23 cellular contexts compared by ENCODE assay signal in genomic region chr3:139109271-139109670, GRCh38.
DNase-seq lines count a peak whose midpoint lies in the region; ATAC-seq and TF ChIP-seq lines count a peak whose summit lies in the region.
"Had no signal": no experiment of that assay in that cellular context is flagged by ENCODE, and none has a peak within 500 bp of the region (broad histone marks: within the 10 kb centered on the region; RNA-seq: fewer than 3 reads in every experiment).

No MANE protein-coding gene starts in this region.

- CTCF ChIA-PET in CD4-positive, alpha-beta memory T cell (lab: Charles Lee; ENCODE audit: partially characterized antibody) = interaction anchor here (1.0 to 2.5 kb wide), 4 partner anchors 10 to 221 kb away, joined by 3 to 10 read pairs (median 4); no protein-coding TSS in a partner anchor

- H3K4me3 ChIP-seq in coronary artery = no peak overlapping the region
- no peak overlapping the region for H3K4me3 ChIP-seq in CD4-positive, alpha-beta memory T cell (ENCODE audit: low read length in 2 of 2)
- H3K4me3 ChIP-seq: GM23248, HAP-1, SJCRH30 had no signal

- no peak overlapping the region for H2AK5ac ChIP-seq in H9 (ENCODE audit: insufficient read length, low read length)

- no peak overlapping the region for H3K18ac ChIP-seq in H9 (ENCODE audit: insufficient read length, low read depth, low read length)

- no peaks in the 10 kb centered on the region for H4K20me1 ChIP-seq in H9 (ENCODE audit: control insufficient read depth, insufficient read depth, insufficient read length)

- no peaks in the 10 kb centered on the region for H3K27me3 ChIP-seq in H9 (ENCODE audit: insufficient read depth, low read length)
- H3K27me3 ChIP-seq in CD4-positive, alpha-beta memory T cell (ENCODE audit: insufficient read depth, low read length) = no peaks in the 10 kb centered on the region

- H3K23me2 ChIP-seq in H9 (ENCODE audit: insufficient read length, low read depth, low read length, poor library complexity, severe bottlenecking) = no peaks in the 10 kb centered on the region

- no peak overlapping the region for H3K23ac ChIP-seq in H9 (ENCODE audit: insufficient read length, low read depth, low read length)

- H3K4me1 ChIP-seq in H9 (ENCODE audit: insufficient read depth, low read length) = no peaks in the 10 kb centered on the region
- H3K4me1 ChIP-seq in CD4-positive, alpha-beta memory T cell (ENCODE audit: insufficient read depth, low read length) = no peaks in the 10 kb centered on the region
- H3K4me1 ChIP-seq: HAP-1, SJCRH30 had no signal

- peak; percentile 37 for DNase-seq in activated CD4-positive, alpha-beta T cell treated with anti-CD3 and anti-CD28 coated beads, Interleukin-2, amount 10 ng/mL, durations not matched to agents 24 days and 14 days
- no peak for DNase-seq in activated CD4-positive, alpha-beta T cell treated with anti-CD3 and anti-CD28 coated beads, Interleukin-2, amount 50 U/mL, for 48 hours
- DNase-seq in H9 (peak; percentile 7), coronary artery (ENCODE audit: low spot score) (peak; percentile 45), posterior vena cava (ENCODE audit: low spot score) (peak; percentile 38)
- DNase-seq in stimulated activated naive B cell treated with anti-CD40 and anti-IgM and Interleukin-4, amounts not matched to agents 10 μg/mL and 1 μg/mL and 100 μg/mL, for 72 hours = no peak
- no peak for DNase-seq in CD4-positive, alpha-beta memory T cell
- DNase-seq: AML-193; Calu3; CD8-positive, alpha-beta memory T cell; DMS53; GF-D8; GM23248; Karpas-422; MV-4-11; NCI-H2029 treated with DMSO at 0.1 percent for 48 hours; NCI-H226; NCI-H510A treated with DMSO at 0.1 percent for 48 hours; OCI-M1; SJCRH30 had no signal

- no peaks in the 10 kb centered on the region for H3K79me2 ChIP-seq in H9 (ENCODE audit: insufficient read depth, low read length)

- H3K27ac Mint-ChIP-seq in activated CD4-positive, alpha-beta T cell treated with anti-CD3 and anti-CD28 coated beads, Interleukin-2, amount 10 ng/mL, durations not matched to agents 24 days and 14 days = no peak overlapping the region
- H3K27ac Mint-ChIP-seq in H9 = no peak overlapping the region
- no peak overlapping the region for H3K27ac Mint-ChIP-seq in stimulated activated naive B cell treated with anti-CD40 and anti-IgM and Interleukin-4, amounts not matched to agents 10 μg/mL and 1 μg/mL and 100 μg/mL, for 72 hours
- H3K27ac Mint-ChIP-seq in CD4-positive, alpha-beta memory T cell = no peak overlapping the region
- H3K27ac Mint-ChIP-seq: IgD-negative memory B cell had no signal

- H2BK15ac ChIP-seq in H9 (ENCODE audit: low read depth, low read length) = no peak overlapping the region

- no peaks in the 10 kb centered on the region for H3K36me3 ChIP-seq in CD4-positive, alpha-beta memory T cell (ENCODE audit: insufficient read depth, low read length)
- H3K36me3 ChIP-seq: HAP-1, SJCRH30 had no signal

- H2BK12ac ChIP-seq in H9 (ENCODE audit: insufficient read length, low read depth, low read length) = no peak overlapping the region

- no peak overlapping the region for H2BK5ac ChIP-seq in H9 (ENCODE audit: insufficient read length, low read length)

- H3K4me1 Mint-ChIP-seq in activated CD4-positive, alpha-beta T cell treated with anti-CD3 and anti-CD28 coated beads, Interleukin-2, amount 10 ng/mL, durations not matched to agents 24 days and 14 days = peaks cover 4% of the 10 kb centered on the region
- H3K4me1 Mint-ChIP-seq in H9 = peaks cover 3 to 7% of the 10 kb centered on the region in 2 experiments; a peak in 3 of 4 replicates
- H3K4me1 Mint-ChIP-seq in stimulated activated naive B cell treated with anti-CD40 and anti-IgM and Interleukin-4, amounts not matched to agents 10 μg/mL and 1 μg/mL and 100 μg/mL, for 72 hours = peaks cover 0 to 3% of the 10 kb centered on the region in 2 donors
- peaks cover 5 to 19% (median 9%) of the 10 kb centered on the region in 4 donors for H3K4me1 Mint-ChIP-seq in CD4-positive, alpha-beta memory T cell

- WGBS in H9 (ENCODE audit: extremely low coverage, insufficient read length, low lambda C conversion rate) = no CpG with 5 or more reads among the region's 5 CpGs

- H3K79me1 ChIP-seq in H9 (ENCODE audit: insufficient read depth, low read depth, low read length, poor library complexity, severe bottlenecking) = no peaks in the 10 kb centered on the region

- H2BK120ac ChIP-seq in H9 (ENCODE audit: low read depth, low read length, poor library complexity, severe bottlenecking) = no peak overlapping the region

- no peak overlapping the region for H2AFZ ChIP-seq in H9 (ENCODE audit: low read length)
- H2AFZ ChIP-seq: GM23248 had no signal

- no peaks in the 10 kb centered on the region for H3K36me3 Mint-ChIP-seq in activated CD4-positive, alpha-beta T cell treated with anti-CD3 and anti-CD28 coated beads, Interleukin-2, amount 10 ng/mL, durations not matched to agents 24 days and 14 days (ENCODE audit: low read depth)
- no peaks in the 10 kb centered on the region for H3K36me3 Mint-ChIP-seq in H9 (ENCODE audit: insufficient read depth in 1 of 3, low read depth in 3 of 3)
- H3K36me3 Mint-ChIP-seq in stimulated activated naive B cell treated with anti-CD40 and anti-IgM and Interleukin-4, amounts not matched to agents 10 μg/mL and 1 μg/mL and 100 μg/mL, for 72 hours = no peaks in the 10 kb centered on the region
- no peaks in the 10 kb centered on the region for H3K36me3 Mint-ChIP-seq in CD4-positive, alpha-beta memory T cell
- H3K36me3 Mint-ChIP-seq: CD8-positive, alpha-beta memory T cell; IgD-negative memory B cell had no signal

- no peak overlapping the region for H3K4me3 Mint-ChIP-seq in activated CD4-positive, alpha-beta T cell treated with anti-CD3 and anti-CD28 coated beads, Interleukin-2, amount 10 ng/mL, durations not matched to agents 24 days and 14 days
- no peak overlapping the region for H3K4me3 Mint-ChIP-seq in H9
- no peak overlapping the region for H3K4me3 Mint-ChIP-seq in stimulated activated naive B cell treated with anti-CD40 and anti-IgM and Interleukin-4, amounts not matched to agents 10 μg/mL and 1 μg/mL and 100 μg/mL, for 72 hours
- no peak overlapping the region for H3K4me3 Mint-ChIP-seq in CD4-positive, alpha-beta memory T cell
- H3K4me3 Mint-ChIP-seq: IgD-negative memory B cell had no signal

- H3K27ac ChIP-seq in H9 (ENCODE audit: insufficient read length, low read depth, low read length) (no peak overlapping the region), coronary artery (no peak overlapping the region)
- no peak overlapping the region for H3K27ac ChIP-seq in CD4-positive, alpha-beta memory T cell (ENCODE audit: low read depth, low read length)
- H3K27ac ChIP-seq: GM23248, SJCRH30 had no signal

- no peak overlapping the region for H4K8ac ChIP-seq in H9 (replicated peaks; ENCODE audit: insufficient read length, low read depth, low read length)

- no peak for TF ChIP-seq CTCF in H9 (conservative IDR thresholded peaks at IDR 0.05)
- TF ChIP-seq CTCF in coronary artery (IDR thresholded peaks at IDR 0.05) = no peak

- H3K27me3 Mint-ChIP-seq in activated CD4-positive, alpha-beta T cell treated with anti-CD3 and anti-CD28 coated beads, Interleukin-2, amount 10 ng/mL, durations not matched to agents 24 days and 14 days = peaks cover 4% of the 10 kb centered on the region
- peaks cover 34% of the 10 kb centered on the region for H3K27me3 Mint-ChIP-seq in H9 (ENCODE audit: low read depth)
- peaks cover 27 to 28% of the 10 kb centered on the region in 2 donors for H3K27me3 Mint-ChIP-seq in stimulated activated naive B cell treated with anti-CD40 and anti-IgM and Interleukin-4, amounts not matched to agents 10 μg/mL and 1 μg/mL and 100 μg/mL, for 72 hours
- peaks cover 6 to 22% of the 10 kb centered on the region in 2 donors for H3K27me3 Mint-ChIP-seq in CD4-positive, alpha-beta memory T cell

- no peaks in the 10 kb centered on the region for H3K9me3 ChIP-seq in H9 (ENCODE audit: control insufficient read depth, low read depth, low read length)
- no peaks in the 10 kb centered on the region for H3K9me3 ChIP-seq in CD4-positive, alpha-beta memory T cell (ENCODE audit: control insufficient read depth in 1 of 2, low read length in 2 of 2)
- H3K9me3 ChIP-seq: HAP-1, SJCRH30 had no signal

- no peak overlapping the region for H3K14ac ChIP-seq in H9 (ENCODE audit: insufficient read depth, low read length)

- intact Hi-C loops in activated CD4-positive, alpha-beta T cell treated with anti-CD3 and anti-CD28 coated beads, Interleukin-2, amount 10 ng/mL, durations not matched to agents 24 days and 14 days (cut with micrococcal nuclease) = no loop called here
- intact Hi-C loops in posterior vena cava (cut with DNase I) = no loop called here
- intact Hi-C loops in CD4-positive, alpha-beta memory T cell (cut with micrococcal nuclease) = no loop called here

- H3K4me2 ChIP-seq in H9 (ENCODE audit: insufficient read depth, insufficient read length, low read length) = no peak overlapping the region

- H3K4ac ChIP-seq in H9 (ENCODE audit: low read depth, low read length) = no peak overlapping the region

- H4K5ac ChIP-seq in H9 (ENCODE audit: insufficient read length, low read depth, low read length) = no peak overlapping the region

- no peak overlapping the region for H2BK20ac ChIP-seq in H9 (ENCODE audit: low read depth, low read length, poor library complexity, severe bottlenecking)

- no peak for ATAC-seq in stimulated activated naive B cell treated with anti-CD40 and anti-IgM and Interleukin-4, amounts not matched to agents 10 μg/mL and 1 μg/mL and 100 μg/mL, for 72 hours (replicated peaks)
- ATAC-seq in GM21825 (IDR thresholded peaks at IDR 0.05; ENCODE audit: unreplicated experiment) = no peak

- POLR2A ChIA-PET in CD4-positive, alpha-beta memory T cell (lab: Charles Lee; ENCODE audit: partially characterized antibody) = no interaction called here

- no peak overlapping the region for H3K56ac ChIP-seq in H9 (ENCODE audit: insufficient read length, low read depth, low read length)

- H3K9ac ChIP-seq in H9 (ENCODE audit: extremely low read depth, insufficient read length, low read length) = no peak overlapping the region
- H3K9ac ChIP-seq: GM23248 had no signal

- H4K91ac ChIP-seq in H9 (ENCODE audit: insufficient read length, low read depth, low read length) = no peak overlapping the region

- H3K9me3 Mint-ChIP-seq in activated CD4-positive, alpha-beta T cell treated with anti-CD3 and anti-CD28 coated beads, Interleukin-2, amount 10 ng/mL, durations not matched to agents 24 days and 14 days = no peaks in the 10 kb centered on the region
- H3K9me3 Mint-ChIP-seq in H9 = no peaks in the 10 kb centered on the region
- no peaks in the 10 kb centered on the region for H3K9me3 Mint-ChIP-seq in stimulated activated naive B cell treated with anti-CD40 and anti-IgM and Interleukin-4, amounts not matched to agents 10 μg/mL and 1 μg/mL and 100 μg/mL, for 72 hours
- H3K9me3 Mint-ChIP-seq in CD4-positive, alpha-beta memory T cell = no peaks in the 10 kb centered on the region
- H3K9me3 Mint-ChIP-seq: CD8-positive, alpha-beta memory T cell; IgD-negative memory B cell had no signal

- no peak overlapping the region for H3T11ph ChIP-seq in H9 (ENCODE audit: low read length)

Comparison
In these comparisons a context has a peak if more than half of its experiments do, and no peak if none do; other contexts are left out.
1. DNase-seq: peak in activated CD4-positive, alpha-beta T cell treated with anti-CD3 and anti-CD28 coated beads, Interleukin-2, amount 10 ng/mL, durations not matched to agents 24 days and 14 days (single experiment), H9 (single experiment), coronary artery (single experiment) and posterior vena cava (single experiment); none in activated CD4-positive, alpha-beta T cell treated with anti-CD3 and anti-CD28 coated beads, Interleukin-2, amount 50 U/mL, for 48 hours (0 of 2), stimulated activated naive B cell treated with anti-CD40 and anti-IgM and Interleukin-4, amounts not matched to agents 10 μg/mL and 1 μg/mL and 100 μg/mL, for 72 hours (single experiment) and CD4-positive, alpha-beta memory T cell (0 of 5).